8 cellular contexts compared by ENCODE assay signal in the genomic region with DNA sequence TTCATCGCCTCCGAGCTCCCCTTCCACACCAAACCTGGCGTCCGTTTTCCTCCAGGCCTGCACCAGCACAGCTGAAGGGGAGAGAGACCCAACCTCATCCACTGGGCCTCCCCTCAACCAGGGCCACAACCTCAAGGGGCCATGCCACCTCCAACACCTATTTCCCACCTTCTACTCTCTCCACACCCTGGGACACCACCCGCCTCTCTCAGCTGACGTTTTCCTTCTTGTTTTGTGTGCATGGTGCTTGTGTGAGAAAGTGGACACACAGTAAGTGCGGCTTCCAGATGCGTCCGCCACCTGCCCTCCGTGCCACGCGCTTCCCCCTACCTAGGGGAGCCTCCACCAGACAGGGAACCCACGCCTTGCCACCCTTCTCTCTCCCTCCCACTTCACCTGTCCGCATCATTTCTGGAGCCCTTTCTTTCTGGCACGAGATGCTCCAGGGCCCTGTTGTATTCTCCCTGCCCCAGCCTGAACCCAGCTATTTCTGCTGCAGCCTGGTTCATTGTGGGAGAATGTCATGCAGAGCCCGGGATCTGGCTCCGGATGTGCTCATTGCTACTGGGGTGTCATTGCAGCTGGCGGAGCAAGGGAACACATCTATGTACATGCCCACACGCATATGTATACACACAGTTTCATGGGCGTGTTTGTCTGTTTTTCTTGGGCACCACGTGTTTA. TPM values are rescaled to one million over a fixed set of nuclear protein-coding genes. Genes with fewer than 3 reads are reported as not detected.
DNase-seq lines count a peak whose midpoint lies in the region; ATAC-seq and TF ChIP-seq lines count a peak whose summit lies in the region.

No MANE protein-coding gene starts in this region.

- no peaks in the 10 kb centered on the region for H3K9me3 Mint-ChIP-seq in activated CD4-positive, alpha-beta T cell treated with anti-CD3 and anti-CD28 coated beads, Interleukin-2, amount 10 ng/mL, durations not matched to agents 7 days and 5 days

- no peaks in the 10 kb centered on the region for H3K27me3 Mint-ChIP-seq in activated CD4-positive, alpha-beta T cell treated with anti-CD3 and anti-CD28 coated beads, Interleukin-2, amount 10 ng/mL, durations not matched to agents 7 days and 5 days

- DNase-seq in H7: no peak
- DNase-seq in activated CD4-positive, alpha-beta T cell treated with anti-CD3 and anti-CD28 coated beads, Interleukin-2, amount 10 ng/mL, durations not matched to agents 7 days and 5 days: no peak
- DNase-seq in fibroblast of villous mesenchyme (ENCODE audit: low read depth): no peak
- DNase-seq in skeletal muscle cell (ENCODE audit: low read depth): no peak
- DNase-seq in NCI-H1436 (lab: John Stamatoyannopoulos, UW): no peak
- DNase-seq in HK-2 (ENCODE audit: unreplicated experiment): no peak

- peaks cover 45% of the 10 kb centered on the region for H3K4me1 Mint-ChIP-seq in activated CD4-positive, alpha-beta T cell treated with anti-CD3 and anti-CD28 coated beads, Interleukin-2, amount 10 ng/mL, durations not matched to agents 7 days and 5 days

- CTCF ChIA-PET in activated CD4-positive, alpha-beta T cell treated with anti-CD3 and anti-CD28 coated beads, Interleukin-2, amount 10 ng/mL, durations not matched to agents 7 days and 5 days (lab: Charles Lee): interaction anchor here (1.1 to 1.9 kb wide), 2 partner anchors 9 to 14 kb away, joined by 4 to 8 read pairs; no protein-coding TSS in a partner anchor

- H3K4me3 ChIP-seq in H7 (ENCODE audit: insufficient read depth, low read depth, low read length) (peak overlapping the region; percentile 100), fibroblast of villous mesenchyme (ENCODE audit: low read depth, low read length) (peak overlapping the region; percentile 65), skeletal muscle cell (ENCODE audit: low read depth, low read length) (peak overlapping the region; percentile 62)

- no peak for TF ChIP-seq CTCF in fibroblast of villous mesenchyme (IDR thresholded peaks at IDR 0.05; ENCODE audit: insufficient read depth, low read depth, low read length)

- H3K27ac Mint-ChIP-seq in activated CD4-positive, alpha-beta T cell treated with anti-CD3 and anti-CD28 coated beads, Interleukin-2, amount 10 ng/mL, durations not matched to agents 7 days and 5 days: peak overlapping the region; percentile 83

- H3K36me3 ChIP-seq in H7 (replicated peaks; ENCODE audit: control insufficient read depth, insufficient read depth, low read length): no peaks in the 10 kb centered on the region

- POLR2A ChIA-PET in activated CD4-positive, alpha-beta T cell treated with anti-CD3 and anti-CD28 coated beads, Interleukin-2, amount 10 ng/mL, durations not matched to agents 7 days and 5 days (lab: Charles Lee): no interaction called here

- peaks cover 16% of the 10 kb centered on the region for H3K36me3 Mint-ChIP-seq in activated CD4-positive, alpha-beta T cell treated with anti-CD3 and anti-CD28 coated beads, Interleukin-2, amount 10 ng/mL, durations not matched to agents 7 days and 5 days (ENCODE audit: low read depth)

- ATAC-seq in GM21447 (IDR thresholded peaks at IDR 0.05; ENCODE audit: unreplicated experiment) (no peak), GM21381 (IDR thresholded peaks at IDR 0.05; ENCODE audit: unreplicated experiment) (no peak)

- peak overlapping the region; percentile 80 for H3K4me3 Mint-ChIP-seq in activated CD4-positive, alpha-beta T cell treated with anti-CD3 and anti-CD28 coated beads, Interleukin-2, amount 10 ng/mL, durations not matched to agents 7 days and 5 days

- no peaks in the 10 kb centered on the region for H3K27me3 ChIP-seq in H7 (ENCODE audit: control insufficient read depth, insufficient read depth, low read length)

RNA-seq across cellular contexts. Expression of a gene that starts 1.3 kb away (rescaled TPM):
- total RNA-seq in H7 (2014; rRNA removed; shearing (Covaris generic)): 135 and 159 TPM in 2 replicates
- total RNA-seq in activated CD4-positive, alpha-beta T cell treated with anti-CD3 and anti-CD28 coated beads, Interleukin-2, amount 10 ng/mL, durations not matched to agents 7 days and 5 days: 100 to 1,000 TPM; 368 to 454 TPM
- 107 and 124 TPM in 2 replicates for total RNA-seq in fibroblast of villous mesenchyme

RNA-seq across cellular contexts. Expression of a gene that starts 22.8 kb away (rescaled TPM):
- 1.6 and 3.7 TPM in 2 replicates for total RNA-seq in H7 (2014; rRNA removed; shearing (Covaris generic))
- under 1 TPM; 0.27 to 0.47 TPM for total RNA-seq in activated CD4-positive, alpha-beta T cell treated with anti-CD3 and anti-CD28 coated beads, Interleukin-2, amount 10 ng/mL, durations not matched to agents 7 days and 5 days
- total RNA-seq in fibroblast of villous mesenchyme: under 0.01 TPM in 2 replicates

RNA-seq across cellular contexts. Expression of a gene that starts 26.9 kb away (rescaled TPM):
- total RNA-seq in H7 (2014; rRNA removed; shearing (Covaris generic)): 24.1 and 29.4 TPM in 2 replicates
- total RNA-seq in activated CD4-positive, alpha-beta T cell treated with anti-CD3 and anti-CD28 coated beads, Interleukin-2, amount 10 ng/mL, durations not matched to agents 7 days and 5 days: not detected
- total RNA-seq in fibroblast of villous mesenchyme: 0.32 and 0.43 TPM in 2 replicates

Comparison
In these comparisons a context has a peak if more than half of its experiments do, and no peak if none do; other contexts are left out.
1. RNA of a gene that starts 26.9 kb away (total RNA-seq): 24.1 to 29.4 TPM in H7; 0.32 to 0.43 TPM in fibroblast of villous mesenchyme and not detected in activated CD4-positive, alpha-beta T cell treated with anti-CD3 and anti-CD28 coated beads, Interleukin-2, amount 10 ng/mL, durations not matched to agents 7 days and 5 days; every median in the first group is over 10 times any median in the second.
2. Peak in every context shown above with its lines, with median percentiles within 50 percentile points of each other: H3K4me3 ChIP-seq.